In genomic region chr11:26618441-26618840, GRCh38 we compare ENCODE assay signal across 22 cellular contexts. TPM values are rescaled to one million over a fixed set of nuclear protein-coding genes. Genes with fewer than 3 reads are reported as not detected.
A peak's percentile ranks its signal among the peaks of the same experiment; 100 is the strongest.
DNase-seq lines count a peak whose midpoint lies in the region; ATAC-seq and TF ChIP-seq lines count a peak whose summit lies in the region.
"Had no signal": no experiment of that assay in that cellular context is flagged by ENCODE, and none has a peak within 500 bp of the region (broad histone marks: within the 10 kb centered on the region; RNA-seq: fewer than 3 reads in every experiment).

No MANE protein-coding gene starts in this region.

- H3K4me3 ChIP-seq in A673 (ENCODE audit: low read depth, low read length, poor library complexity, severe bottlenecking), result peak overlapping the region; percentile 1
- H3K4me3 ChIP-seq in H7 (ENCODE audit: insufficient read depth, low read depth, low read length), result no peak overlapping the region
- no peak overlapping the region for H3K4me3 ChIP-seq in mesodermal cell (ENCODE audit: extremely low read depth, insufficient read depth, low read length, poor library complexity, severe bottlenecking)
- no peak overlapping the region for H3K4me3 ChIP-seq in colonic mucosa
- H3K4me3 ChIP-seq: GM12878, PC-9 had no signal

- H3K4me3 Mint-ChIP-seq in WTC11, result no peak overlapping the region
- H3K4me3 Mint-ChIP-seq: CD4-positive, CD25-positive, alpha-beta regulatory T cell; IgD-negative memory B cell had no signal

- H3K27ac ChIP-seq in A673 (ENCODE audit: low read depth, low read length, poor library complexity, severe bottlenecking) (peak overlapping the region; percentile 61), mesodermal cell (ENCODE audit: low read depth, low read length, severe bottlenecking) (peak overlapping the region; percentile 66), colonic mucosa (no peak overlapping the region)
- H3K27ac ChIP-seq: PC-9, RWPE1 had no signal

- DNase-seq in A673 (ENCODE audit: low spot score), result peak; percentile 99
- peak; percentile 11 for DNase-seq in H7
- DNase-seq in WTC11 (ENCODE audit: low spot score), result no peak
- no peak for DNase-seq in SKM-1 (lab: John Stamatoyannopoulos, UW; ENCODE audit: unreplicated experiment)
- DNase-seq in NOMO-1 (lab: John Stamatoyannopoulos, UW; ENCODE audit: unreplicated experiment in 2 of 2), result no peak
- no peak for DNase-seq in colonic mucosa
- DNase-seq: BE2C; CD4-positive, CD25-positive, alpha-beta regulatory T cell; COR-L47; DMS79 treated with DMSO at 0.1 percent for 48 hours; MV-4-11; NCI-H1105 treated with DMSO at 0.1 percent for 48 hours; NCI-H2029 treated with DMSO at 0.1 percent for 48 hours; NCI-H2171 treated with DMSO at 0.1 percent for 48 hours; NCI-H526; PC-9; SIG-M5 had no signal

- H3K36me3 ChIP-seq in A673 (ENCODE audit: insufficient read depth, low read length, poor library complexity, severe bottlenecking) (no peaks in the 10 kb centered on the region), H7 (replicated peaks; ENCODE audit: control insufficient read depth, insufficient read depth, low read length) (no peaks in the 10 kb centered on the region), mesodermal cell (ENCODE audit: control insufficient read depth, insufficient read depth, low read length) (no peaks in the 10 kb centered on the region), colonic mucosa (no peaks in the 10 kb centered on the region)
- H3K36me3 ChIP-seq: BE2C had no signal

- H3K9ac ChIP-seq in colonic mucosa (ENCODE audit: low read depth in 2 of 2, low read length in 2 of 2), result no peak overlapping the region

- peak overlapping the region; percentile 42; the same call in 1 of the 2 replicates for H3K27ac Mint-ChIP-seq in WTC11
- H3K27ac Mint-ChIP-seq: CD4-positive, CD25-positive, alpha-beta regulatory T cell; IgD-negative memory B cell had no signal

- H3K4me1 ChIP-seq in A673 (ENCODE audit: insufficient read depth, low read length, poor library complexity, severe bottlenecking) (peaks cover 57% of the 10 kb centered on the region), mesodermal cell (ENCODE audit: control insufficient read depth, insufficient read depth, low read length, poor library complexity, severe bottlenecking) (peaks cover 22% of the 10 kb centered on the region), colonic mucosa (no peaks in the 10 kb centered on the region)
- H3K4me1 ChIP-seq: BE2C had no signal

- WGBS in mesodermal cell (ENCODE audit: insufficient coverage in 2 of 2), 2 experiments, result no CpG with 5 or more reads among the region's 1 CpG

- BruUV-seq in A673 (replicated peaks; lab: Mats Ljungman, UMichigan), result no TSS peak

- TF ChIP-seq CTCF in A673 (conservative IDR thresholded peaks at IDR 0.05; ENCODE audit: low read depth, low read length) (no peak), WTC11 (IDR thresholded peaks at IDR 0.05) (no peak), colonic mucosa (IDR thresholded peaks at IDR 0.05) (no peak)

- no peaks in the 10 kb centered on the region for H3K27me3 ChIP-seq in A673 (replicated peaks; ENCODE audit: insufficient read depth, low read depth, low read length, poor library complexity)
- H3K27me3 ChIP-seq in H7 (ENCODE audit: control insufficient read depth, insufficient read depth, low read length), result no peaks in the 10 kb centered on the region
- no peaks in the 10 kb centered on the region for H3K27me3 ChIP-seq in colonic mucosa
- H3K27me3 ChIP-seq: BE2C had no signal

- POLR2A ChIA-PET in A673 (lab: Charles Lee; ENCODE audit: low non-redundant PET), result no interaction called here
- POLR2A ChIA-PET in WTC11 (lab: Charles Lee), result no interaction called here

- H3K36me3 Mint-ChIP-seq in WTC11, result no peaks in the 10 kb centered on the region
- H3K36me3 Mint-ChIP-seq: CD4-positive, CD25-positive, alpha-beta regulatory T cell; IgD-negative memory B cell had no signal

- peaks cover 3% of the 10 kb centered on the region for H3K9me3 ChIP-seq in A673 (ENCODE audit: low read depth, low read length, poor library complexity, severe bottlenecking)
- no peaks in the 10 kb centered on the region for H3K9me3 ChIP-seq in mesodermal cell (ENCODE audit: control insufficient read depth, low read length)
- no peaks in the 10 kb centered on the region for H3K9me3 ChIP-seq in colonic mucosa
- H3K9me3 ChIP-seq: BE2C had no signal

- intact Hi-C loops in A673 (cut with micrococcal nuclease; ENCODE audit: unreplicated experiment) (loop anchor here (1.0 kb wide), 1 partner anchor 60 kb away; no protein-coding TSS in a partner anchor), colonic mucosa (cut with DNase I) (no loop called here)

- no peaks in the 10 kb centered on the region for H3K9me3 Mint-ChIP-seq in WTC11

- ATAC-seq in WTC11 (peak; percentile 60), HG03159 (IDR thresholded peaks at IDR 0.05; ENCODE audit: unreplicated experiment) (no peak)
- ATAC-seq: GM12878 had no signal

- no peaks in the 10 kb centered on the region for H3K27me3 Mint-ChIP-seq in WTC11 (ENCODE audit: low read depth)
- H3K27me3 Mint-ChIP-seq: CD4-positive, CD25-positive, alpha-beta regulatory T cell; IgD-negative memory B cell had no signal

- H3K4me1 Mint-ChIP-seq in WTC11, result peaks cover 11% of the 10 kb centered on the region
- H3K4me1 Mint-ChIP-seq: CD4-positive, CD25-positive, alpha-beta regulatory T cell; IgD-negative memory B cell had no signal

- CTCF ChIA-PET in A673 (lab: Charles Lee), result no interaction called here
- CTCF ChIA-PET in WTC11 (lab: Charles Lee), result interaction anchor here (1.0 kb wide), 1 partner anchor 96 kb away, joined by 3 read pairs; no protein-coding TSS in a partner anchor

TF ChIP-seq in WTC11, 78 proteins besides CTCF, POLR2A, EP300 and RAD21:
- TF ChIP-seq EMX1 (CRISPR knock-in tag; IDR thresholded peaks at IDR 0.05) (no peak), GTF2I (CRISPR knock-in tag; conservative IDR thresholded peaks at IDR 0.05) (no peak)
- TF ChIP-seq, protein P1, sequence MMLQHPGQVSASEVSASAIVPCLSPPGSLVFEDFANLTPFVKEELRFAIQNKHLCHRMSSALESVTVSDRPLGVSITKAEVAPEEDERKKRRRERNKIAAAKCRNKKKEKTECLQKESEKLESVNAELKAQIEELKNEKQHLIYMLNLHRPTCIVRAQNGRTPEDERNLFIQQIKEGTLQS (CRISPR knock-in tag; conservative IDR thresholded peaks at IDR 0.05), result no peak

RNA-seq across cellular contexts. Expression of gene MUC15, which starts 46.4 kb away (rescaled TPM):
- total RNA-seq in A673 (2021) (not detected in 2 replicates), WTC11 (2021) (not detected in 3 replicates), colonic mucosa (under 1 TPM in 1 of 2 donors, not detected in 1; 0.12 TPM)
- total RNA-seq in H7 (2014; rRNA removed; shearing (Covaris generic)), result not detected in 2 replicates
- polyA plus RNA-seq in mesodermal cell (2013, experiment 1 of 2), result not detected
- not detected for polyA plus RNA-seq in mesodermal cell (2013, experiment 2 of 2)
- total RNA-seq: CD4-positive, CD25-positive, alpha-beta regulatory T cell had no signal
- polyA plus RNA-seq: CD4-positive, CD25-positive, alpha-beta regulatory T cell; IgD-negative memory B cell had no signal

Comparison
In these comparisons a context has a peak if more than half of its experiments do, and no peak if none do; other contexts are left out.
1. DNase-seq: peak in A673 (single experiment) and H7 (single experiment); none in WTC11 (single experiment), SKM-1 (single experiment), NOMO-1 (0 of 2) and colonic mucosa (single experiment).